In the genomic region with DNA sequence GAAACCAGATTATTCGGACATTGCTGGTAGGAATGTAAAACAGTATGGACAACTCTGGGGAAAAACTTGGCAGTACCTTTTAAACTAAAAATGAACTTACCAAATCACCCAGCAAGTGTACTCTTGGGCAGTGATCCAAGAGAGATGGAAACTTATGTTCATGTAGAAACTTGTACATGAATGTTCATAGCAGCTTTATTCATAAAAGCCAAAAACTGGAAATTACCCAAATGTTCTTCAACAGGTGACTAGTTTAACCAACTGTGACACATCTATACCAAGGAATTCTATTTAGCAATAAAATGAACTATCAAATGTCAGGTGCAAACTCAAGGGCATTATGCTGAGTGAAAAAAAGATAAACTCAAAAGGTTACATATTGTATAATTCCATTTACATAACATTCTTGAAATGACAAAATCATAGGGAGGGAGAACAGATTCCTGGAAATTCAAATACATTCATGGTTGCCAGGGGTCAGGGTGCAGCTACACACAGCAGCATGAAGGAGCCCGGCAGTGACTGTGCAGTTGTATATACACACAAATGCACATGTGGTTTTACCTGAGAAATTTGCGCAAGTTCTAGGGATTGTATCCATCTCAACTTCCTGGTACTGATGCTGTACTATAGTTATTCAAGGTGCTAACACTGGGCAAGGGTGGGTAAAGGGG, we compare ENCODE assay signal across 2 cellular contexts.
TF ChIP-seq lines count a peak whose summit lies in the region.

No MANE protein-coding gene starts in this region.

TF ChIP-seq in GM12878, 131 proteins besides CTCF, POLR2A, EP300 and RAD21:
- TF ChIP-seq NFIC (IDR thresholded peaks at IDR 0.05; ENCODE audit: low read depth, low read length) (peak; percentile 28; the same call in 1 of the 2 replicates), HDAC2 (IDR thresholded peaks at IDR 0.05) (no peak), CHD1 (IDR thresholded peaks at IDR 0.05; ENCODE audit: low read depth, low read length) (no peak)
- TF ChIP-seq, protein P1, sequence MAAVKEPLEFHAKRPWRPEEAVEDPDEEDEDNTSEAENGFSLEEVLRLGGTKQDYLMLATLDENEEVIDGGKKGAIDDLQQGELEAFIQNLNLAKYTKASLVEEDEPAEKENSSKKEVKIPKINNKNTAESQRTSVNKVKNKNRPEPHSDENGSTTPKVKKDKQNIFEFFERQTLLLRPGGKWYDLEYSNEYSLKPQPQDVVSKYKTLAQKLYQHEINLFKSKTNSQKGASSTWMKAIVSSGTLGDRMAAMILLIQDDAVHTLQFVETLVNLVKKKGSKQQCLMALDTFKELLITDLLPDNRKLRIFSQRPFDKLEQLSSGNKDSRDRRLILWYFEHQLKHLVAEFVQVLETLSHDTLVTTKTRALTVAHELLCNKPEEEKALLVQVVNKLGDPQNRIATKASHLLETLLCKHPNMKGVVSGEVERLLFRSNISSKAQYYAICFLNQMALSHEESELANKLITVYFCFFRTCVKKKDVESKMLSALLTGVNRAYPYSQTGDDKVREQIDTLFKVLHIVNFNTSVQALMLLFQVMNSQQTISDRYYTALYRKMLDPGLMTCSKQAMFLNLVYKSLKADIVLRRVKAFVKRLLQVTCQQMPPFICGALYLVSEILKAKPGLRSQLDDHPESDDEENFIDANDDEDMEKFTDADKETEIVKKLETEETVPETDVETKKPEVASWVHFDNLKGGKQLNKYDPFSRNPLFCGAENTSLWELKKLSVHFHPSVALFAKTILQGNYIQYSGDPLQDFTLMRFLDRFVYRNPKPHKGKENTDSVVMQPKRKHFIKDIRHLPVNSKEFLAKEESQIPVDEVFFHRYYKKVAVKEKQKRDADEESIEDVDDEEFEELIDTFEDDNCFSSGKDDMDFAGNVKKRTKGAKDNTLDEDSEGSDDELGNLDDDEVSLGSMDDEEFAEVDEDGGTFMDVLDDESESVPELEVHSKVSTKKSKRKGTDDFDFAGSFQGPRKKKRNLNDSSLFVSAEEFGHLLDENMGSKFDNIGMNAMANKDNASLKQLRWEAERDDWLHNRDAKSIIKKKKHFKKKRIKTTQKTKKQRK (IDR thresholded peaks at IDR 0.05; ENCODE audit: low read depth, low read length) = no peak
TF ChIP-seq in GM12878: peak in this region for 1.

TF ChIP-seq in neural cell, 6 proteins besides CTCF, POLR2A, EP300 and RAD21 (continued from another document):
- TF ChIP-seq, protein P2, sequence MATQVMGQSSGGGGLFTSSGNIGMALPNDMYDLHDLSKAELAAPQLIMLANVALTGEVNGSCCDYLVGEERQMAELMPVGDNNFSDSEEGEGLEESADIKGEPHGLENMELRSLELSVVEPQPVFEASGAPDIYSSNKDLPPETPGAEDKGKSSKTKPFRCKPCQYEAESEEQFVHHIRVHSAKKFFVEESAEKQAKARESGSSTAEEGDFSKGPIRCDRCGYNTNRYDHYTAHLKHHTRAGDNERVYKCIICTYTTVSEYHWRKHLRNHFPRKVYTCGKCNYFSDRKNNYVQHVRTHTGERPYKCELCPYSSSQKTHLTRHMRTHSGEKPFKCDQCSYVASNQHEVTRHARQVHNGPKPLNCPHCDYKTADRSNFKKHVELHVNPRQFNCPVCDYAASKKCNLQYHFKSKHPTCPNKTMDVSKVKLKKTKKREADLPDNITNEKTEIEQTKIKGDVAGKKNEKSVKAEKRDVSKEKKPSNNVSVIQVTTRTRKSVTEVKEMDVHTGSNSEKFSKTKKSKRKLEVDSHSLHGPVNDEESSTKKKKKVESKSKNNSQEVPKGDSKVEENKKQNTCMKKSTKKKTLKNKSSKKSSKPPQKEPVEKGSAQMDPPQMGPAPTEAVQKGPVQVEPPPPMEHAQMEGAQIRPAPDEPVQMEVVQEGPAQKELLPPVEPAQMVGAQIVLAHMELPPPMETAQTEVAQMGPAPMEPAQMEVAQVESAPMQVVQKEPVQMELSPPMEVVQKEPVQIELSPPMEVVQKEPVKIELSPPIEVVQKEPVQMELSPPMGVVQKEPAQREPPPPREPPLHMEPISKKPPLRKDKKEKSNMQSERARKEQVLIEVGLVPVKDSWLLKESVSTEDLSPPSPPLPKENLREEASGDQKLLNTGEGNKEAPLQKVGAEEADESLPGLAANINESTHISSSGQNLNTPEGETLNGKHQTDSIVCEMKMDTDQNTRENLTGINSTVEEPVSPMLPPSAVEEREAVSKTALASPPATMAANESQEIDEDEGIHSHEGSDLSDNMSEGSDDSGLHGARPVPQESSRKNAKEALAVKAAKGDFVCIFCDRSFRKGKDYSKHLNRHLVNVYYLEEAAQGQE (IDR thresholded peaks at IDR 0.05; ENCODE audit: borderline replicate concordance) = no peak
- no peak for TF ChIP-seq TAF1 (IDR thresholded peaks at IDR 0.05; ENCODE audit: low read depth)
- no peak for TF ChIP-seq MXI1 (conservative IDR thresholded peaks at IDR 0.05; ENCODE audit: poor library complexity, severe bottlenecking)
- no peak for TF ChIP-seq SMC3 (conservative IDR thresholded peaks at IDR 0.05; ENCODE audit: poor library complexity)
